In the genomic region with DNA sequence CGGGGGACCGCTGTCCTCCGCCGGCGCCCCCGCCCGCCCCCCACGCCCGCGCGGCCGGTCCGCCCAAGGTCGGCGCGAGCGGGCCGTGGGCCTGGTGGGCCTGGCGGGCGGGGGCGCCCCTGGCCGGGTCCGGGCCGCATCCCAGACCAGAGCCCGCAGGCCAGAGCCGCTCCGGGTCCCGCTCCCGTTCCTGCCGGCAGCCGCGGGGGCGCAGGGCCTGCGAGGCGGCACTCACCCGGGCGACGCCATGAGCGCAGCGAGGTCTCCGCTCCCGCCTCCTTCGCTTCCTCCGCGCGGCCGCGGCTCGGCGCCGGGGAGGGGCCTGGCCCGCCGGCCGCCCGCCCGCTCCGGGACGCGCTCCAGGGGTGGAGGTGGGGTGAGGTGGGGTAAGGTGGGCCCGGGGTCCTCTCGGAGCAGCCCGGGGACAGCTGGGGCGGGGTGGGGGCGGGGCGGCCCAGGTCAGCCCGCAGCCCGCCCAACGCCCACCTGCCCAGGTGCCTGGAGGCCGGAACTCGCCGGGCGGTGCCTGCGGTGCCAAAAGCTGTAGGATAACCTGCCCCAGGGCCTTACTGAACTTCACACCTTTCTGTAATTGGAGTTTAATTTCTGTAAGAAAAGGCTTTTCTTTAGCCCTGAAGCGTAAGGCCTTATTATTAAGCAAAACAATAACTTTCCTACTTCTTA, we compare ENCODE assay signal across 8 cellular contexts. TPM values are rescaled to one million over a fixed set of nuclear protein-coding genes. Genes with fewer than 3 reads are reported as not detected.
DNase-seq lines count a peak whose midpoint lies in the region; ATAC-seq lines count a peak whose summit lies in the region.

A gene with protein sequence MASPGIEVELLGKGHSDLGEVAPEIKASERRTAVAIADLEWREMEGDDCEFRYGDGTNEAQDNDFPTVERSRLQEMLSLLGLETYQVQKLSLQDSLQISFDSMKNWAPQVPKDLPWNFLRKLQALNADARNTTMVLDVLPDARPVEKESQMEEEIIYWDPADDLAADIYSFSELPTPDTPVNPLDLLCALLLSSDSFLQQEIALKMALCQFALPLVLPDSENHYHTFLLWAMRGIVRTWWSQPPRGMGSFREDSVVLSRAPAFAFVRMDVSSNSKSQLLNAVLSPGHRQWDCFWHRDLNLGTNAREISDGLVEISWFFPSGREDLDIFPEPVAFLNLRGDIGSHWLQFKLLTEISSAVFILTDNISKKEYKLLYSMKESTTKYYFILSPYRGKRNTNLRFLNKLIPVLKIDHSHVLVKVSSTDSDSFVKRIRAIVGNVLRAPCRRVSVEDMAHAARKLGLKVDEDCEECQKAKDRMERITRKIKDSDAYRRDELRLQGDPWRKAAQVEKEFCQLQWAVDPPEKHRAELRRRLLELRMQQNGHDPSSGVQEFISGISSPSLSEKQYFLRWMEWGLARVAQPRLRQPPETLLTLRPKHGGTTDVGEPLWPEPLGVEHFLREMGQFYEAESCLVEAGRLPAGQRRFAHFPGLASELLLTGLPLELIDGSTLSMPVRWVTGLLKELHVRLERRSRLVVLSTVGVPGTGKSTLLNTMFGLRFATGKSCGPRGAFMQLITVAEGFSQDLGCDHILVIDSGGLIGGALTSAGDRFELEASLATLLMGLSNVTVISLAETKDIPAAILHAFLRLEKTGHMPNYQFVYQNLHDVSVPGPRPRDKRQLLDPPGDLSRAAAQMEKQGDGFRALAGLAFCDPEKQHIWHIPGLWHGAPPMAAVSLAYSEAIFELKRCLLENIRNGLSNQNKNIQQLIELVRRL (minus strand): TSS at position 270 of the 684 bp plus-strand sequence. CDS start 21 bp downstream, at position 249.

- H3K9ac ChIP-seq in endocrine pancreas (ENCODE audit: control insufficient read depth, insufficient read depth, low read length): peak within 1 kb of the TSS; percentile 82

- ATAC-seq in HG02678 (IDR thresholded peaks at IDR 0.05; ENCODE audit: unreplicated experiment): peak; percentile 81

- peaks cover 2% of the 10 kb centered on the region for H3K36me3 ChIP-seq in endocrine pancreas (ENCODE audit: control insufficient read depth, insufficient read depth, low read length)

- no peaks in the 10 kb centered on the region for H3K27me3 ChIP-seq in endocrine pancreas (ENCODE audit: control insufficient read depth, insufficient read depth, low read length)

- H3K4me3 ChIP-seq in endocrine pancreas (ENCODE audit: control insufficient read depth, insufficient read depth, low read length): peak within 1 kb of the TSS; percentile 79

- peak; percentile 15 for DNase-seq in NCI-H2107 (lab: John Stamatoyannopoulos, UW)
- no peak for DNase-seq in NCI-H2107 treated with DMSO at 0.1 percent for 48 hours (lab: John Stamatoyannopoulos, UW; ENCODE audit: unreplicated experiment)
- DNase-seq in NCI-H2196 (lab: John Stamatoyannopoulos, UW; ENCODE audit: unreplicated experiment): peak; percentile 48
- DNase-seq in activated CD8-positive, alpha-beta memory T cell treated with anti-CD3 and anti-CD28 coated beads for 24 hours: peak; percentile 83
- DNase-seq in mesenteric fat pad (ENCODE audit: low spot score): peak; percentile 91
- peak; percentile 11 for DNase-seq in stimulated activated CD8-positive, alpha-beta memory T cell treated with anti-CD3 and anti-CD28 coated beads, Interleukin-15, amount 100 ng/mL, for 24 hours (ENCODE audit: low read depth)

- no peaks in the 10 kb centered on the region for H3K4me1 ChIP-seq in endocrine pancreas (ENCODE audit: control insufficient read depth, insufficient read depth, low read length)

- no peaks in the 10 kb centered on the region for H3K9me3 ChIP-seq in endocrine pancreas (ENCODE audit: control insufficient read depth, low read length)

RNA-seq across cellular contexts. Expression of the gene that starts here (rescaled TPM):
- total RNA-seq in mesenteric fat pad: 44.3 TPM
